Comparison of ENCODE assay signal across 1 cellular context in the genomic region with DNA sequence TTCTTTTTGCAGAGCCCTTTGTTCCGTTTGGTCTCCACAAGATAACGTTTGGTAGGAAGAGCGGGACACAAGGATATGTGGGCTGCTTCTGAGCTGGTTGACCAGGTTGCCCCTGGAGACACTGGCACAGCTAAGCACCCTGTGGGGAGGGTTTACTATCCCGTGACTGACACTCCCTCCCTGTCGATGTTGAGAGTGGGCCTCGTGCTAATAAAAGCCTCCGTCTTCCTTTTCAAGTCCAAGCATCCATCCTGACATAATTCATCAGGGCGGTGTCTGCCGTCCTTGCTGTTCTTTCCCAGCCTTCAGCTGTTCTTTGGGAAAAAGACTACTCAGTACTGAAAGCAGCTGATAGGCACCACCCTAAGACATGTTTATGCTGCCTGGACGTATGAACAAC.
TF ChIP-seq lines count a peak whose summit lies in the region.

No MANE protein-coding gene starts in this region.

TF ChIP-seq in WTC11, 78 proteins besides CTCF, POLR2A, EP300 and RAD21 (continued from another document):
- TF ChIP-seq, protein P1, sequence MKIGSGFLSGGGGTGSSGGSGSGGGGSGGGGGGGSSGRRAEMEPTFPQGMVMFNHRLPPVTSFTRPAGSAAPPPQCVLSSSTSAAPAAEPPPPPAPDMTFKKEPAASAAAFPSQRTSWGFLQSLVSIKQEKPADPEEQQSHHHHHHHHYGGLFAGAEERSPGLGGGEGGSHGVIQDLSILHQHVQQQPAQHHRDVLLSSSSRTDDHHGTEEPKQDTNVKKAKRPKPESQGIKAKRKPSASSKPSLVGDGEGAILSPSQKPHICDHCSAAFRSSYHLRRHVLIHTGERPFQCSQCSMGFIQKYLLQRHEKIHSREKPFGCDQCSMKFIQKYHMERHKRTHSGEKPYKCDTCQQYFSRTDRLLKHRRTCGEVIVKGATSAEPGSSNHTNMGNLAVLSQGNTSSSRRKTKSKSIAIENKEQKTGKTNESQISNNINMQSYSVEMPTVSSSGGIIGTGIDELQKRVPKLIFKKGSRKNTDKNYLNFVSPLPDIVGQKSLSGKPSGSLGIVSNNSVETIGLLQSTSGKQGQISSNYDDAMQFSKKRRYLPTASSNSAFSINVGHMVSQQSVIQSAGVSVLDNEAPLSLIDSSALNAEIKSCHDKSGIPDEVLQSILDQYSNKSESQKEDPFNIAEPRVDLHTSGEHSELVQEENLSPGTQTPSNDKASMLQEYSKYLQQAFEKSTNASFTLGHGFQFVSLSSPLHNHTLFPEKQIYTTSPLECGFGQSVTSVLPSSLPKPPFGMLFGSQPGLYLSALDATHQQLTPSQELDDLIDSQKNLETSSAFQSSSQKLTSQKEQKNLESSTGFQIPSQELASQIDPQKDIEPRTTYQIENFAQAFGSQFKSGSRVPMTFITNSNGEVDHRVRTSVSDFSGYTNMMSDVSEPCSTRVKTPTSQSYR (CRISPR knock-in tag; IDR thresholded peaks at IDR 0.05), result no peak
TF ChIP-seq in WTC11: peak in this region for 1.
